8 cellular contexts compared by ENCODE assay signal in the genomic region with DNA sequence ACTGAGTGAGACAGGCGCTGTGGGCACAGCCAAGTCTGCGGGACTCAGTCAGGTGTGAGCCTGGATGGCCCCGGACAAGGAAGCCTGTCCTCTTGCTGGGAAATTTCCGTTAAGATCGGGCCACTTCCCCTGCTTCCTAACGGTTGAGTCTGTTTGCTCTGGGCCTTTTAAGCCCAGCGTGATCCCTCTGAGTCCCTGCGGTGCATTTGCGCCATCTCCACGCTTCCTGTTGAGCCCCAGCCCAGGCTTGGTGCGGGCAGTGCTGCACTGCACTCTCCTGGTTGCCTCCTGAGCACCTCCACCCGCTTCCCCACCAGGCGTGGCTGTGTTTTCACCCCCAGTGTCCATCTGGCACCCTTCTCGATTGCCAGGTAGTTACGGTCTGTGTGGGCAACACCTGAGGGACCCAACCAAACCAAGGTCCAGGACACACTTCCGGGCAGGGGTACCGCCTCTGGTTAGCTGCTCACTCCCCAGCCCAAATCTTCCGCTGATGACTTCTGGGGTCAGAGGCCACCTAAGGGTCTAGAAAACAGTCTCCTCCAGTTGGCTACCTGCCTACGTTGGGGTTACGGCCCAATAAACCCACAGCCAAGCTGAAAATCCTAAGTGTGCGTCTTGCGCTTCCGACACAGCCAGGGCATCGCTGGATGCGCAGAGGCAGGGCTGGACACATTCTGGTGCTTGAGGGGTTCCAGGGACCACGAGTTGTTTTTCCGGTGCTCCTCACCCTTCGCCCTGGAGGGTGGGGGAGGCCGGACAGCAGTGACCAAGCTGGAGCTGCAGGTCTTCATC. TPM values are rescaled to one million over a fixed set of nuclear protein-coding genes. Genes with fewer than 3 reads are reported as not detected.
DNase-seq lines count a peak whose midpoint lies in the region; ATAC-seq and TF ChIP-seq lines count a peak whose summit lies in the region.

No MANE protein-coding gene starts in this region.

- H3K4me3 Mint-ChIP-seq in endodermal cell (peak overlapping the region; percentile 50), progenitor cell of endocrine pancreas (ENCODE audit: low read depth) (peak overlapping the region; percentile 63)

- H3K36me3 Mint-ChIP-seq in endodermal cell (ENCODE audit: low read depth) (peaks cover 20% of the 10 kb centered on the region), progenitor cell of endocrine pancreas (ENCODE audit: insufficient read depth) (peaks cover 6% of the 10 kb centered on the region)

- intact Hi-C loops in heart right ventricle (cut with DNase I): no loop called here
- intact Hi-C loops in cardiac septum (cut with DNase I): no loop called here

- H3K27me3 ChIP-seq in heart right ventricle: no peaks in the 10 kb centered on the region
- no peaks in the 10 kb centered on the region for H3K27me3 ChIP-seq in endodermal cell (ENCODE audit: control insufficient read depth, insufficient read depth, low read length, poor library complexity, severe bottlenecking)

- H3K27ac Mint-ChIP-seq in endodermal cell (no peak overlapping the region), progenitor cell of endocrine pancreas (peak overlapping the region; percentile 69)

- H3K36me3 ChIP-seq in heart right ventricle (peaks cover 0 to 28% (median 6%) of the 10 kb centered on the region in 9 donors), endodermal cell (ENCODE audit: control insufficient read depth, insufficient read depth, low read length) (peaks cover 25% of the 10 kb centered on the region)

- H3K4me1 Mint-ChIP-seq in endodermal cell (peaks cover 6% of the 10 kb centered on the region), progenitor cell of endocrine pancreas (ENCODE audit: low read depth) (peaks cover 20% of the 10 kb centered on the region)

- 9 to 13% methylated on average over 29 of the region's 29 CpGs for WGBS in heart right ventricle, 2 donors
- 22 to 30% methylated on average over 25 to 29 of the region's 29 CpGs for WGBS in endodermal cell (ENCODE audit: insufficient coverage in 1 of 2, insufficient read length in 1 of 2), 2 experiments

- H3K27ac ChIP-seq in heart right ventricle: no peak overlapping the region
- no peak overlapping the region for H3K27ac ChIP-seq in endodermal cell (ENCODE audit: low read depth, low read length)

- H3K9ac ChIP-seq in endodermal cell (ENCODE audit: extremely low read depth, low read length, poor library complexity, severe bottlenecking): no peak overlapping the region

- H3K4me1 ChIP-seq in heart right ventricle: peaks cover 7 to 36% (median 31%) of the 10 kb centered on the region in 9 donors
- peaks cover 12% of the 10 kb centered on the region for H3K4me1 ChIP-seq in endodermal cell (ENCODE audit: control insufficient read depth, insufficient read depth, low read length)

- DNase-seq in heart right ventricle: peak in 1 of 2 donors; percentile 22
- DNase-seq in cardiac septum (ENCODE audit: low spot score): no peak
- peak; percentile 79 for DNase-seq in endodermal cell
- no peak for DNase-seq in progenitor cell of endocrine pancreas (ENCODE audit: low spot score, unreplicated experiment)

- ATAC-seq in heart right ventricle: peak in 4 of 8 donors; percentile 2 to 10 (median 9)
- no peak for ATAC-seq in GM21526 (IDR thresholded peaks at IDR 0.05; ENCODE audit: low FRiP score, unreplicated experiment)
- ATAC-seq in GM19324 (IDR thresholded peaks at IDR 0.05; ENCODE audit: low FRiP score, unreplicated experiment): no peak
- ATAC-seq in GM19395 (IDR thresholded peaks at IDR 0.05; ENCODE audit: unreplicated experiment): no peak

- no peaks in the 10 kb centered on the region for H3K9me3 ChIP-seq in heart right ventricle
- no peaks in the 10 kb centered on the region for H3K9me3 ChIP-seq in endodermal cell (ENCODE audit: control insufficient read depth, low read length)

- TF ChIP-seq POLR2A in Raji (IDR thresholded peaks at IDR 0.05; ENCODE audit: insufficient read depth, low read depth, low read length): peak; percentile 43; the same call in 1 of the 2 replicates

- H3K4me3 ChIP-seq in heart right ventricle (peak overlapping the region in 7 of 10 donors; percentile 68 to 87 (median 80)), endodermal cell (ENCODE audit: low read length) (peak overlapping the region; percentile 70)

- H3K27me3 Mint-ChIP-seq in endodermal cell (ENCODE audit: insufficient read depth) (peaks cover 3% of the 10 kb centered on the region), progenitor cell of endocrine pancreas (peaks cover 5% of the 10 kb centered on the region)

- TF ChIP-seq CTCF in heart right ventricle (IDR thresholded peaks at IDR 0.05) (no peak), endodermal cell (conservative IDR thresholded peaks at IDR 0.05) (no peak), progenitor cell of endocrine pancreas (IDR thresholded peaks at IDR 0.05; ENCODE audit: unreplicated experiment) (no peak)

- H3K9me3 Mint-ChIP-seq in endodermal cell (no peaks in the 10 kb centered on the region), progenitor cell of endocrine pancreas (ENCODE audit: low read depth) (no peaks in the 10 kb centered on the region)

RNA-seq across cellular contexts. Expression of a gene that starts 1.4 kb away (rescaled TPM):
- 10 to 100 TPM in 2 of 10 donors, 1 to 10 TPM in 8; 6.7 to 10.5 (median 9.1) TPM for total RNA-seq in heart right ventricle
- polyA plus RNA-seq in heart right ventricle: 10 to 100 TPM; 11.7 to 14.6 TPM
- 6.3 TPM for total RNA-seq in cardiac septum
- total RNA-seq in endodermal cell: 10 to 100 TPM; 24.8 to 37.6 TPM
- polyA plus RNA-seq in endodermal cell (2013, experiment 1 of 2): 13.3 TPM
- polyA plus RNA-seq in endodermal cell (2013, experiment 2 of 2): 12.0 TPM
- 36.9 and 40.9 TPM in 2 replicates for total RNA-seq in progenitor cell of endocrine pancreas

RNA-seq across cellular contexts. Expression of a gene that starts 7.5 kb away (rescaled TPM):
- total RNA-seq in heart right ventricle: 100 to 1,000 TPM; 105 to 216 (median 134) TPM
- 100 to 1,000 TPM; 409 to 533 TPM for polyA plus RNA-seq in heart right ventricle
- 117 TPM for total RNA-seq in cardiac septum
- total RNA-seq in endodermal cell: 100 to 1,000 TPM in 1 of 2 donors, 10 to 100 TPM in 1; 99.4 to 105 TPM
- polyA plus RNA-seq in endodermal cell (2013, experiment 1 of 2): 71.3 TPM
- polyA plus RNA-seq in endodermal cell (2013, experiment 2 of 2): 64.8 TPM
- 63.6 and 63.9 TPM in 2 replicates for total RNA-seq in progenitor cell of endocrine pancreas

RNA-seq across cellular contexts. Expression of a gene that starts 26.9 kb away (rescaled TPM):
- total RNA-seq in heart right ventricle (10 to 100 TPM; 33.1 to 53.7 (median 37.8) TPM), cardiac septum (56.2 TPM), endodermal cell (100 to 1,000 TPM; 114 to 130 TPM), progenitor cell of endocrine pancreas (127 and 141 TPM in 2 replicates)
- polyA plus RNA-seq in heart right ventricle: 100 to 1,000 TPM in 1 of 2 donors, 10 to 100 TPM in 1; 83.0 to 102 TPM
- polyA plus RNA-seq in endodermal cell (2013, experiment 1 of 2): 127 TPM
- 107 TPM for polyA plus RNA-seq in endodermal cell (2013, experiment 2 of 2)

RNA-seq across cellular contexts. Expression of a gene that starts 27.1 kb away (rescaled TPM):
- 10 to 100 TPM; 11.1 to 19.1 (median 15.7) TPM for total RNA-seq in heart right ventricle
- 10 to 100 TPM; 29.1 to 41.2 TPM for polyA plus RNA-seq in heart right ventricle
- total RNA-seq in cardiac septum: 19.1 TPM
- total RNA-seq in endodermal cell: 10 to 100 TPM; 41.2 to 47.8 TPM
- 51.0 TPM for polyA plus RNA-seq in endodermal cell (2013, experiment 1 of 2)
- 46.8 TPM for polyA plus RNA-seq in endodermal cell (2013, experiment 2 of 2)
- total RNA-seq in progenitor cell of endocrine pancreas: 42.1 TPM in 2 replicates

RNA-seq across cellular contexts. Expression of a gene that starts 44.2 kb away (rescaled TPM):
- total RNA-seq in heart right ventricle (1 to 10 TPM; 3.4 to 9.7 (median 5.4) TPM), cardiac septum (8.2 TPM), endodermal cell (10 to 100 TPM; 35.8 to 44.2 TPM), progenitor cell of endocrine pancreas (24.8 and 26.6 TPM in 2 replicates)
- 10 to 100 TPM; 11.3 to 14.4 TPM for polyA plus RNA-seq in heart right ventricle
- 25.5 TPM for polyA plus RNA-seq in endodermal cell (2013, experiment 1 of 2)
- polyA plus RNA-seq in endodermal cell (2013, experiment 2 of 2): 22.0 TPM
